8 cellular contexts compared by ENCODE assay signal in the genomic region with DNA sequence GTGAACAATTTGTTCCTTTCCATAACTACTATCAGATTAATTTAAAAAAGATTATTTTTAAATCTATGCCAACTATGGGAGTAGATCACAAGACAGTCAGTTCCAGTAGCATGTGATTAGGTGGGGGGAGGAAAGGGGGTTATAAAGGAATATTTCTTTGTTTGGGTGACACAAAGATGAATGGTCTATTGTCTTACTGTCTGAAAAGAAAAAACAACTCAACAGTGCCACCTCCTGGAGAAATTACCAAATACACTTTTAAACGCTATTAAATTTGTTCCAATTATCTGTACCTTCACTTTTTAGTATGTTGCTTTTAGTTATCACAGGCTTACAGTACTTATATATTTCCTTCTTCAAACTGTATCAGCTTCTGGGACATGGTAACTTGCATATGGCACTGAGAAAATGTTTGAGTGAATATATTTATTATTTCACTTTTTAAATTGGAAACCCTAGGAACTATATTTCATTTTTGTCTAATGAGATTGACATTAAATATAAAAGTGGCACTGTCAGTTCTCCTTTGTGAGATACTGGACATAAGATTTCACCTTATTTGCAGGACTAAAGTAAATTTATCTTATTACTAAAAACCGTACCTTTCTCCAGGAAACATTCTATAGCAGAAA. TPM values are rescaled to one million over a fixed set of nuclear protein-coding genes. Genes with fewer than 3 reads are reported as not detected.
DNase-seq lines count a peak whose midpoint lies in the region; ATAC-seq and TF ChIP-seq lines count a peak whose summit lies in the region.

No MANE protein-coding gene starts in this region.

- no peak overlapping the region for H3K9ac ChIP-seq in MM.1S (ENCODE audit: low read length)

- no peak overlapping the region for H3K4me2 ChIP-seq in MM.1S (ENCODE audit: low read depth, low read length)

- DNase-seq in NCI-H510A treated with DMSO at 0.1 percent for 48 hours (lab: John Stamatoyannopoulos, UW) = peak; percentile 83
- no peak for DNase-seq in NCI-H510A (lab: John Stamatoyannopoulos, UW)
- peak; percentile 56 for DNase-seq in MM.1S
- no peak for DNase-seq in Peyer's patch
- peak; percentile 83 for DNase-seq in dermis blood vessel endothelial cell
- DNase-seq in medulla oblongata (ENCODE audit: extremely low spot score) = peak; percentile 96

- ATAC-seq in GM21723 (IDR thresholded peaks at IDR 0.05; ENCODE audit: unreplicated experiment) = no peak
- ATAC-seq in HG03442 (IDR thresholded peaks at IDR 0.05; ENCODE audit: unreplicated experiment) = no peak

- TF ChIP-seq POLR2A in Peyer's patch (IDR thresholded peaks at IDR 0.05) = no peak

- H2AFZ ChIP-seq in MM.1S (ENCODE audit: low read length) = no peak overlapping the region

- TF ChIP-seq CTCF in MM.1S (IDR thresholded peaks at IDR 0.05; ENCODE audit: low read length) (peak; percentile 40), Peyer's patch (IDR thresholded peaks at IDR 0.05) (peak; percentile 30 to 91 (median 78))

- H3K9me3 ChIP-seq in MM.1S (replicated peaks; ENCODE audit: insufficient read depth, low read length) (no peaks in the 10 kb centered on the region), Peyer's patch (no peaks in the 10 kb centered on the region)

- no peak overlapping the region for H3K27ac ChIP-seq in MM.1S (ENCODE audit: low read length)
- no peak overlapping the region for H3K27ac ChIP-seq in Peyer's patch

- H3F3A ChIP-seq in MM.1S (ENCODE audit: insufficient read depth, low read length) = no peaks in the 10 kb centered on the region

- H3K79me2 ChIP-seq in MM.1S (ENCODE audit: low read length) = peaks cover 12% of the 10 kb centered on the region; the same call in 1 of the 2 replicates

- H3K36me3 ChIP-seq in MM.1S (replicated peaks; ENCODE audit: insufficient read depth, low read length) (no peaks in the 10 kb centered on the region), Peyer's patch (peaks cover 0 to 36% (median 0%) of the 10 kb centered on the region in 3 donors)

- H3K27me3 ChIP-seq in MM.1S (replicated peaks; ENCODE audit: insufficient read depth, low read length) = no peaks in the 10 kb centered on the region
- H3K27me3 ChIP-seq in Peyer's patch = no peaks in the 10 kb centered on the region

- H3K4me3 ChIP-seq in MM.1S (ENCODE audit: low read length) = no peak overlapping the region
- H3K4me3 ChIP-seq in Peyer's patch = no peak overlapping the region

- H3K9me2 ChIP-seq in MM.1S (replicated peaks; ENCODE audit: insufficient read depth, low read length) = no peaks in the 10 kb centered on the region

- peaks cover under 1% of the 10 kb centered on the region; the same call in 1 of the 2 replicates for H3K4me1 ChIP-seq in MM.1S (ENCODE audit: low read length)
- peaks cover 0 to 22% (median 6%) of the 10 kb centered on the region in 4 donors for H3K4me1 ChIP-seq in Peyer's patch

- H4K20me1 ChIP-seq in MM.1S (ENCODE audit: insufficient read depth, low read length) = no peaks in the 10 kb centered on the region

RNA-seq across cellular contexts. Expression of a gene that starts 1.7 kb away (rescaled TPM):
- total RNA-seq in Peyer's patch = 100 to 1,000 TPM in 2 of 4 donors, 10 to 100 TPM in 2; 24.8 to 124 (median 96.0) TPM
- total RNA-seq in dermis blood vessel endothelial cell = 16.7 and 17.4 TPM in 2 replicates

RNA-seq across cellular contexts. Expression of a gene that starts 26.8 kb away (rescaled TPM):
- total RNA-seq in Peyer's patch = 10 to 100 TPM; 29.7 to 69.3 (median 50.4) TPM
- total RNA-seq in dermis blood vessel endothelial cell = 45.3 and 55.1 TPM in 2 replicates

Comparison
In these comparisons a context has a peak if more than half of its experiments do, and no peak if none do; other contexts are left out.
1. DNase-seq: peak in NCI-H510A treated with DMSO at 0.1 percent for 48 hours (single experiment), MM.1S (single experiment), dermis blood vessel endothelial cell (single experiment) and medulla oblongata (single experiment); none in NCI-H510A (single experiment) and Peyer's patch (0 of 3).